ENCODE assay signal across 24 cellular contexts in the genomic region with DNA sequence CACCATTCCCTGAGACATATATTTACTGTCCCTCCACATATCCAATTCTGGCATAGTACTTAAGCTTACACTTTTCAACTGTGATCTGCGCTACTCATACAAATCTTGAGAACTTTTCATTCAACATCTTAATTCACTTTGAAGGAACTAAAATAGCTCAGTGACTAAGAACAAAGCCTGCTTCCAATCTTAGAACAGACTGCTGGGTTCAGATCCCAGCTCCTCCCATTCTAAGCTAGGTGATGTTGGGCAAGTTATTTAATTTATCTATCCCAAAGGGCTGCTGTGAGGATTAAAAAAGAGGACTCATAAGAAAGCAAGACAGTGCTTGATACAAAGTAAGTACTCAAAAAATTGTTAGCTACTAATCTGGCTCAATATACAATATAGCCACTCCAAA. TPM values are rescaled to one million over a fixed set of nuclear protein-coding genes. Genes with fewer than 3 reads are reported as not detected.
DNase-seq lines count a peak whose midpoint lies in the region; ATAC-seq and TF ChIP-seq lines count a peak whose summit lies in the region.
"Had no signal": no experiment of that assay in that cellular context is flagged by ENCODE, and none has a peak within 500 bp of the region (broad histone marks: within the 10 kb centered on the region; RNA-seq: fewer than 3 reads in every experiment).

No MANE protein-coding gene starts in this region.

- no peak overlapping the region for H3K14ac ChIP-seq in mesenchymal stem cell (ENCODE audit: low read length in 2 of 2)

- no peak overlapping the region for H3K4me3 Mint-ChIP-seq in GM23338
- H3K4me3 Mint-ChIP-seq: CD8-positive, alpha-beta memory T cell had no signal

- intact Hi-C loops in psoas muscle (cut with DNase I) = no loop called here
- intact Hi-C loops in prostate gland (cut with DNase I) = no loop called here

- no peak overlapping the region for H3K4ac ChIP-seq in mesenchymal stem cell (ENCODE audit: low read depth in 1 of 2, low read length in 2 of 2)

- H2BK120ac ChIP-seq in mesenchymal stem cell (ENCODE audit: low read depth, low read length) = no peak overlapping the region

- H2BK12ac ChIP-seq in mesenchymal stem cell (ENCODE audit: low read length in 2 of 2) = no peak overlapping the region

- no peaks in the 10 kb centered on the region for H3K4me1 ChIP-seq in GM23338 (ENCODE audit: insufficient read depth)
- peaks cover 3% of the 10 kb centered on the region for H3K4me1 ChIP-seq in psoas muscle
- no peaks in the 10 kb centered on the region for H3K4me1 ChIP-seq in prostate gland (replicated peaks)
- no peaks in the 10 kb centered on the region for H3K4me1 ChIP-seq in mesenchymal stem cell (ENCODE audit: control insufficient read depth, insufficient read depth, low read depth, low read length)
- H3K4me1 ChIP-seq in HAP-1 = no peaks in the 10 kb centered on the region

- peaks cover 3% of the 10 kb centered on the region; the same call in 1 of the 2 replicates for H3F3A ChIP-seq in GM23338 (replicated peaks; ENCODE audit: low read depth)

- peaks cover 10% of the 10 kb centered on the region for H3K27me3 Mint-ChIP-seq in GM23338 (ENCODE audit: insufficient read depth, low read depth, poor library complexity)
- H3K27me3 Mint-ChIP-seq: CD8-positive, alpha-beta memory T cell had no signal

- no peak overlapping the region for H2BK5ac ChIP-seq in mesenchymal stem cell (ENCODE audit: low read depth, low read length, poor library complexity, severe bottlenecking)

- H3K9me3 Mint-ChIP-seq in GM23338 = peaks cover 19% of the 10 kb centered on the region; the same call in 2 of the 3 replicates

- no peaks in the 10 kb centered on the region for H4K20me1 ChIP-seq in GM23338 (replicated peaks; ENCODE audit: insufficient read depth)

- H3K36me3 ChIP-seq in GM23338 (ENCODE audit: insufficient read depth) (no peaks in the 10 kb centered on the region), psoas muscle (ENCODE audit: insufficient read depth in 1 of 2, low read depth in 1 of 2) (peaks cover 0 to 54% of the 10 kb centered on the region in 2 donors), prostate gland (no peaks in the 10 kb centered on the region), mesenchymal stem cell (ENCODE audit: control insufficient read depth in 1 of 2, insufficient read depth in 2 of 2, low read depth in 1 of 2, low read length in 2 of 2) (peaks cover 19 to 89% of the 10 kb centered on the region in 2 experiments), HAP-1 (replicated peaks) (peaks cover 6% of the 10 kb centered on the region)

- peak overlapping the region; percentile 6; the same call in 1 of the 2 replicates for H3K27ac ChIP-seq in GM23338 (ENCODE audit: low read depth)
- H3K27ac ChIP-seq in psoas muscle = no peak overlapping the region
- H3K27ac ChIP-seq in prostate gland = no peak overlapping the region
- no peak overlapping the region for H3K27ac ChIP-seq in mesenchymal stem cell (ENCODE audit: low read length, poor library complexity, severe bottlenecking)

- H2BK15ac ChIP-seq in mesenchymal stem cell (ENCODE audit: low read depth, poor library complexity, severe bottlenecking) = no peak overlapping the region

- H3K23ac ChIP-seq in mesenchymal stem cell (ENCODE audit: low read length in 2 of 2) = no peak overlapping the region

- peaks cover 31% of the 10 kb centered on the region for H3K36me3 Mint-ChIP-seq in GM23338 (ENCODE audit: low read depth)

- ATAC-seq in GM23338 (no peak), psoas muscle (peak; percentile 66 to 87 (median 78)), HG03378 (IDR thresholded peaks at IDR 0.05; ENCODE audit: unreplicated experiment) (no peak)
- ATAC-seq: HepG2, PC-3 had no signal

- no peak overlapping the region for H3K4me2 ChIP-seq in GM23338
- no peak overlapping the region for H3K4me2 ChIP-seq in mesenchymal stem cell (ENCODE audit: low read length, poor library complexity, severe bottlenecking)
- H3K4me2 ChIP-seq: SK-N-SH had no signal

- H3K79me2 ChIP-seq in GM23338 (replicated peaks; ENCODE audit: insufficient read depth) = no peaks in the 10 kb centered on the region

- DNase-seq in AG10803 (ENCODE audit: low read depth) (peak; percentile 26), GM23338 (ENCODE audit: low spot score) (no peak), fibroblast of mammary gland (ENCODE audit: low read depth) (peak; percentile 28), psoas muscle (no peak), prostate gland (ENCODE audit: low spot score) (no peak), mesenchymal stem cell (no peak), HAP-1 (ENCODE audit: low spot score in 2 of 2) (no peak)
- DNase-seq: C1 segment of cervical spinal cord; CD8-positive, alpha-beta memory T cell; DMS 273 treated with DMSO at 0.1 percent for 48 hours; DMS79 treated with DMSO at 0.1 percent for 48 hours; GF-D8; Karpas-422; NCI-H1092; NCI-H1417 treated with DMSO at 0.1 percent for 48 hours; NCI-H1694 treated with DMSO at 0.1 percent for 48 hours; NCI-H2081 treated with DMSO at 0.1 percent for 48 hours; NCI-H446 treated with DMSO at 0.1 percent for 48 hours; NCI-H526; NK-92 treated with Interleukin-12 subunit alpha and Interleukin-12 subunit beta, amount 100 ng/mL, for 24 hours; PC-3; SK-N-SH had no signal

- no peak for TF ChIP-seq POLR2A in prostate gland (IDR thresholded peaks at IDR 0.05)

- no peak overlapping the region for H3K4me3 ChIP-seq in AG10803 (ENCODE audit: low read length)
- H3K4me3 ChIP-seq in GM23338 = no peak overlapping the region
- no peak overlapping the region for H3K4me3 ChIP-seq in fibroblast of mammary gland (ENCODE audit: control insufficient read depth, low read depth, low read length)
- H3K4me3 ChIP-seq in psoas muscle = no peak overlapping the region
- H3K4me3 ChIP-seq in prostate gland = no peak overlapping the region
- H3K4me3 ChIP-seq in mesenchymal stem cell (ENCODE audit: insufficient read depth in 1 of 2, low read depth in 1 of 2, low read length in 2 of 2) = no peak overlapping the region
- H3K4me3 ChIP-seq in HAP-1 = no peak overlapping the region

- H3K79me1 ChIP-seq in mesenchymal stem cell (replicated peaks; ENCODE audit: low read length, poor library complexity, severe bottlenecking) = peaks cover 12% of the 10 kb centered on the region

- WGBS in psoas muscle, 3 donors = 47 to 69% (median 57%) methylated on average over 1 of the region's 1 CpG
- 93% methylated on average over 1 of the region's 1 CpG for WGBS in prostate gland
- 100% methylated on average over 1 of the region's 1 CpG for whole genome bisulfite sequencing in mesenchymal stem cell

- no peak overlapping the region for H2AK5ac ChIP-seq in mesenchymal stem cell (ENCODE audit: low read length, severe bottlenecking)

- no peak overlapping the region for H3K27ac Mint-ChIP-seq in GM23338

- in situ Hi-C loops in HAP-1 (cut with MboI; ENCODE audit: low sequenced_read_pairs) = no loop called here

- H3K9me2 ChIP-seq in GM23338 (ENCODE audit: insufficient read depth) = no peaks in the 10 kb centered on the region
- H3K9me2 ChIP-seq: SK-N-SH had no signal

- H4K8ac ChIP-seq in mesenchymal stem cell (ENCODE audit: low read length) = no peak overlapping the region

- no peak overlapping the region for H3K9ac ChIP-seq in mesenchymal stem cell (ENCODE audit: low read length)
- H3K9ac ChIP-seq: SK-N-SH had no signal

- H3K27me3 ChIP-seq in GM23338 (ENCODE audit: insufficient read depth) (no peaks in the 10 kb centered on the region), psoas muscle (ENCODE audit: insufficient read depth in 3 of 3, low read length in 2 of 3) (no peaks in the 10 kb centered on the region), prostate gland (replicated peaks; ENCODE audit: insufficient read depth) (peaks cover 2% of the 10 kb centered on the region), mesenchymal stem cell (ENCODE audit: control insufficient read depth in 1 of 2, insufficient read depth in 1 of 2, low read length in 2 of 2) (no peaks in the 10 kb centered on the region), HAP-1 (ENCODE audit: low read depth) (no peaks in the 10 kb centered on the region)

- no peak overlapping the region for H3K18ac ChIP-seq in mesenchymal stem cell (ENCODE audit: low read depth in 1 of 2, low read length in 2 of 2)

- TF ChIP-seq CTCF in AG10803 (conservative IDR thresholded peaks at IDR 0.05; ENCODE audit: low read length) = no peak
- TF ChIP-seq CTCF in GM23338 (conservative IDR thresholded peaks at IDR 0.05; ENCODE audit: low read depth in 2 of 2) = no peak
- no peak for TF ChIP-seq CTCF in fibroblast of mammary gland (conservative IDR thresholded peaks at IDR 0.05; ENCODE audit: control insufficient read depth, insufficient read depth, low read depth, low read length)
- TF ChIP-seq CTCF in psoas muscle (IDR thresholded peaks at IDR 0.05) = no peak
- TF ChIP-seq CTCF in prostate gland (IDR thresholded peaks at IDR 0.05) = no peak

- H4K91ac ChIP-seq in mesenchymal stem cell (ENCODE audit: low read length) = no peak overlapping the region

- no peaks in the 10 kb centered on the region for H3K9me3 ChIP-seq in psoas muscle
- no peaks in the 10 kb centered on the region for H3K9me3 ChIP-seq in prostate gland
- H3K9me3 ChIP-seq in mesenchymal stem cell (ENCODE audit: control insufficient read depth, low read length) = peaks cover 40% of the 10 kb centered on the region
- H3K9me3 ChIP-seq in HAP-1 = 0 out of 2 replicates have a peak, but pooled peaks cover 7% of the 10 kb centered on the region

- no peaks in the 10 kb centered on the region for H3K4me1 Mint-ChIP-seq in GM23338

- no peak overlapping the region for H2AFZ ChIP-seq in GM23338
- H2AFZ ChIP-seq in mesenchymal stem cell (ENCODE audit: low read depth, low read length) = no peak overlapping the region

TF ChIP-seq in GM23338, 12 proteins besides CTCF, POLR2A, EP300 and RAD21 (continues in another document):
- TF ChIP-seq ZNF114 (CRISPR knock-in tag; IDR thresholded peaks at IDR 0.05) (no peak), JUNB (IDR thresholded peaks at IDR 0.05; ENCODE audit: unreplicated experiment) (no peak), NANOG (IDR thresholded peaks at IDR 0.05; ENCODE audit: borderline replicate concordance) (no peak)
- TF ChIP-seq, protein P1, sequence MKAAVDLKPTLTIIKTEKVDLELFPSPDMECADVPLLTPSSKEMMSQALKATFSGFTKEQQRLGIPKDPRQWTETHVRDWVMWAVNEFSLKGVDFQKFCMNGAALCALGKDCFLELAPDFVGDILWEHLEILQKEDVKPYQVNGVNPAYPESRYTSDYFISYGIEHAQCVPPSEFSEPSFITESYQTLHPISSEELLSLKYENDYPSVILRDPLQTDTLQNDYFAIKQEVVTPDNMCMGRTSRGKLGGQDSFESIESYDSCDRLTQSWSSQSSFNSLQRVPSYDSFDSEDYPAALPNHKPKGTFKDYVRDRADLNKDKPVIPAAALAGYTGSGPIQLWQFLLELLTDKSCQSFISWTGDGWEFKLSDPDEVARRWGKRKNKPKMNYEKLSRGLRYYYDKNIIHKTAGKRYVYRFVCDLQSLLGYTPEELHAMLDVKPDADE (IDR thresholded peaks at IDR 0.05) = no peak

RNA-seq across cellular contexts. Expression of a gene that starts 57.9 kb away (rescaled TPM):
- 742 and 744 TPM in 2 replicates for total RNA-seq in GM23338 (2014; rRNA removed; shearing (Covaris generic))
- polyA plus RNA-seq in GM23338 (2016; fragmentation: Nextera tagmentation; extraction: Ambion mirVana) = 906 and 943 TPM in 2 replicates
- total RNA-seq in psoas muscle = 100 to 1,000 TPM; 402 to 903 (median 596) TPM
- polyA plus RNA-seq in psoas muscle = 100 to 1,000 TPM; 391 to 656 (median 520) TPM
- total RNA-seq in prostate gland = 10 to 100 TPM; 57.3 to 68.6 TPM
- 101 TPM for polyA plus RNA-seq in mesenchymal stem cell (2013, experiment 1 of 2)
- 106 TPM for polyA plus RNA-seq in mesenchymal stem cell (2013, experiment 2 of 2)

Comparison
In these comparisons a context has a peak if more than half of its experiments do, and no peak if none do; other contexts are left out.
1. DNase-seq: peak in AG10803 (single experiment) and fibroblast of mammary gland (single experiment); none in GM23338 (single experiment), psoas muscle (0 of 2), prostate gland (single experiment), mesenchymal stem cell (single experiment) and HAP-1 (0 of 2).
2. ATAC-seq: peak in psoas muscle (4 of 4); none in GM23338 (single experiment) and HG03378 (single experiment).
3. RNA of a gene that starts 57.9 kb away (total RNA-seq): 742 to 744 TPM in GM23338 and 402 to 903 TPM in psoas muscle; 57.3 to 68.6 TPM in prostate gland; every median in the first group is over 4 times any median in the second.